Comparison of ENCODE assay signal across 8 cellular contexts in the genomic region with DNA sequence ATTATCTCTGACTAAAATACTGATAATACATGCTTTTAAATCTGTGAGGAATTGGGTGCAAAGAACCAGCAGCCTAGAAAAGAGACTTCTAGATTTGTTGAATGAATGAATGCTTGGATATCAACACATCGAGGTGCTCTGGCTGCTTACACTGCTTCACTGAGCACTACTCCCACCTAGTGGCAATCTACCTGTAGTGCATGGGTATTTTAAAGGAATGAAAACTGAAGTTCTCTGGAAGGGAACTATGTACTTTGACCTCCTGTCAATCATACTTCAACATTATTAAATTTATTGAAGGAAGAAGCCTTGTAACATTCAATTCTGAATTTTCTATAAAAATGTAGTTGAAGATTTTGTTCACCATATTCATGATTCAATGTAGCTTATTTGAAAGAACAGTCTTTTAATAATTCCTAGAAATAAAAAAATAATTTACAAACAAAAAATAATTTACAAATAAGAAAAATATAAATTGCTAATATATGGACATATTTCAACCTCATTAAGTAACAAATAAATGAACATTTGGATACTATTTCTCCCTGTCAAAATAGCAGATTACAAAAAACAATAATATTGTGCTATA.
DNase-seq lines count a peak whose midpoint lies in the region; ATAC-seq, FAIRE-seq and TF ChIP-seq lines count a peak whose summit lies in the region.

No MANE protein-coding gene starts in this region.

- no peaks in the 10 kb centered on the region for H3K9me3 Mint-ChIP-seq in activated CD8-positive, alpha-beta memory T cell treated with anti-CD3 and anti-CD28 coated beads, Interleukin-2, amount 10 ng/mL, durations not matched to agents 7 days and 5 days (ENCODE audit: low read depth)
- H3K9me3 Mint-ChIP-seq in GM23338 (no peaks in the 10 kb centered on the region), astrocyte (ENCODE audit: unreplicated experiment) (no peaks in the 10 kb centered on the region)

- no peaks in the 10 kb centered on the region for H4K20me1 ChIP-seq in GM23338 (replicated peaks; ENCODE audit: insufficient read depth)
- H4K20me1 ChIP-seq in astrocyte (ENCODE audit: insufficient read depth, low read length), result no peaks in the 10 kb centered on the region
- no peaks in the 10 kb centered on the region for H4K20me1 ChIP-seq in hepatocyte (ENCODE audit: insufficient read depth, poor library complexity, severe bottlenecking)

- H3K79me2 ChIP-seq in GM23338 (replicated peaks; ENCODE audit: insufficient read depth), result no peaks in the 10 kb centered on the region
- no peaks in the 10 kb centered on the region for H3K79me2 ChIP-seq in astrocyte (ENCODE audit: insufficient read depth, low read length)
- H3K79me2 ChIP-seq in hepatocyte, result no peaks in the 10 kb centered on the region

- H3K27me3 ChIP-seq in GM23338 (ENCODE audit: insufficient read depth) (no peaks in the 10 kb centered on the region), astrocyte (ENCODE audit: insufficient read depth, low read length) (no peaks in the 10 kb centered on the region), hepatocyte (no peaks in the 10 kb centered on the region), spleen (replicated peaks in 1 of 7) (no peaks in the 10 kb centered on the region)

- no peak overlapping the region for H3K4me3 Mint-ChIP-seq in activated CD8-positive, alpha-beta memory T cell treated with anti-CD3 and anti-CD28 coated beads, Interleukin-2, amount 10 ng/mL, durations not matched to agents 7 days and 5 days
- no peak overlapping the region for H3K4me3 Mint-ChIP-seq in GM23338
- H3K4me3 Mint-ChIP-seq in astrocyte (ENCODE audit: unreplicated experiment), result no peak overlapping the region

- CTCF ChIA-PET in activated CD8-positive, alpha-beta memory T cell treated with anti-CD3 and anti-CD28 coated beads, Interleukin-2, amount 10 ng/mL, durations not matched to agents 7 days and 5 days (lab: Charles Lee), result interaction anchor here (1.3 to 3.3 kb wide), 3 partner anchors 179 to 208 kb away, joined by 5 to 15 read pairs (median 9); no protein-coding TSS in a partner anchor

- peak; percentile 52 for DNase-seq in activated CD8-positive, alpha-beta memory T cell treated with anti-CD3 and anti-CD28 coated beads, Interleukin-2, amount 10 ng/mL, durations not matched to agents 7 days and 5 days
- DNase-seq in activated CD8-positive, alpha-beta memory T cell treated with anti-CD3 and anti-CD28 coated beads for 24 hours, result no peak
- DNase-seq in GM23338 (ENCODE audit: low spot score) (peak; percentile 75), KG1 (lab: John Stamatoyannopoulos, UW) (peak; percentile 9), SHP77 (lab: John Stamatoyannopoulos, UW) (peak; percentile 38 to 43), astrocyte (ENCODE audit: low read depth) (peak; percentile 7), hepatocyte (ENCODE audit: low spot score) (peak; percentile 76), spleen (no peak)

- intact Hi-C loops in spleen (cut with DNase I; ENCODE audit: low total_unique reads), result loop anchor here (10.0 kb wide), 1 partner anchor 209 kb away; no protein-coding TSS in a partner anchor

- H3K27me3 Mint-ChIP-seq in activated CD8-positive, alpha-beta memory T cell treated with anti-CD3 and anti-CD28 coated beads, Interleukin-2, amount 10 ng/mL, durations not matched to agents 7 days and 5 days, result peaks cover 17% of the 10 kb centered on the region
- H3K27me3 Mint-ChIP-seq in GM23338 (ENCODE audit: insufficient read depth, low read depth, poor library complexity), result peaks cover 3% of the 10 kb centered on the region
- no peaks in the 10 kb centered on the region for H3K27me3 Mint-ChIP-seq in astrocyte (ENCODE audit: low read depth, unreplicated experiment)

- H3K4me2 ChIP-seq in GM23338, result no peak overlapping the region
- H3K4me2 ChIP-seq in astrocyte (ENCODE audit: low read length), result no peak overlapping the region
- H3K4me2 ChIP-seq in hepatocyte, result no peak overlapping the region

- no peak for FAIRE-seq in astrocyte (lab: Jason Lieb, UNC)

- H3K4me1 ChIP-seq in GM23338 (ENCODE audit: insufficient read depth) (no peaks in the 10 kb centered on the region), astrocyte (ENCODE audit: insufficient read depth, low read length) (no peaks in the 10 kb centered on the region), hepatocyte (ENCODE audit: insufficient read depth) (no peaks in the 10 kb centered on the region), spleen (no peaks in the 10 kb centered on the region)

- peak; percentile 67 for ATAC-seq in activated CD8-positive, alpha-beta memory T cell treated with anti-CD3 and anti-CD28 coated beads, Interleukin-2, amount 10 ng/mL, durations not matched to agents 7 days and 5 days
- peak; percentile 72 for ATAC-seq in GM23338

- H2AFZ ChIP-seq in GM23338 (no peak overlapping the region), astrocyte (ENCODE audit: low read depth, low read length) (no peak overlapping the region), hepatocyte (no peak overlapping the region)

- H3K9me3 ChIP-seq in astrocyte (ENCODE audit: insufficient read depth, low read depth, low read length), result no peaks in the 10 kb centered on the region
- no peaks in the 10 kb centered on the region for H3K9me3 ChIP-seq in hepatocyte (ENCODE audit: low read depth)
- no peaks in the 10 kb centered on the region for H3K9me3 ChIP-seq in spleen

- H3K36me3 ChIP-seq in GM23338 (ENCODE audit: insufficient read depth) (no peaks in the 10 kb centered on the region), astrocyte (ENCODE audit: insufficient read depth, low read length) (no peaks in the 10 kb centered on the region), hepatocyte (replicated peaks; ENCODE audit: insufficient read depth, low read depth) (no peaks in the 10 kb centered on the region), spleen (no peaks in the 10 kb centered on the region)

- no peak overlapping the region for H3K27ac Mint-ChIP-seq in activated CD8-positive, alpha-beta memory T cell treated with anti-CD3 and anti-CD28 coated beads, Interleukin-2, amount 10 ng/mL, durations not matched to agents 7 days and 5 days
- H3K27ac Mint-ChIP-seq in GM23338 (no peak overlapping the region), astrocyte (ENCODE audit: unreplicated experiment) (no peak overlapping the region)

- 5% methylated on average over 1 of the region's 1 CpG for WGBS in hepatocyte (ENCODE audit: low lambda C conversion rate, missing lambda C conversion rate)
- WGBS in spleen, 5 donors, result 0 to 3% (median 0%) methylated on average over 1 of the region's 1 CpG

- no peaks in the 10 kb centered on the region for H3K36me3 Mint-ChIP-seq in activated CD8-positive, alpha-beta memory T cell treated with anti-CD3 and anti-CD28 coated beads, Interleukin-2, amount 10 ng/mL, durations not matched to agents 7 days and 5 days
- H3K36me3 Mint-ChIP-seq in GM23338 (ENCODE audit: low read depth) (no peaks in the 10 kb centered on the region), astrocyte (ENCODE audit: low read depth, unreplicated experiment) (no peaks in the 10 kb centered on the region)

- H3K4me1 Mint-ChIP-seq in activated CD8-positive, alpha-beta memory T cell treated with anti-CD3 and anti-CD28 coated beads, Interleukin-2, amount 10 ng/mL, durations not matched to agents 7 days and 5 days, result no peaks in the 10 kb centered on the region
- peaks cover 8% of the 10 kb centered on the region for H3K4me1 Mint-ChIP-seq in GM23338
- peaks cover 6% of the 10 kb centered on the region for H3K4me1 Mint-ChIP-seq in astrocyte (ENCODE audit: low read depth, unreplicated experiment)

- H3K4me3 ChIP-seq in GM23338, result no peak overlapping the region
- H3K4me3 ChIP-seq in astrocyte (ENCODE audit: insufficient read depth, low read depth, low read length), result no peak overlapping the region
- H3K4me3 ChIP-seq in hepatocyte, result no peak overlapping the region
- no peak overlapping the region for H3K4me3 ChIP-seq in spleen

- no peak for TF ChIP-seq POLR2A in spleen (IDR thresholded peaks at IDR 0.05)

- H3K27ac ChIP-seq in GM23338 (ENCODE audit: low read depth), result no peak overlapping the region
- no peak overlapping the region for H3K27ac ChIP-seq in astrocyte (ENCODE audit: low read depth, low read length)
- no peak overlapping the region for H3K27ac ChIP-seq in hepatocyte
- H3K27ac ChIP-seq in spleen, result no peak overlapping the region

- peak; percentile 95 to 98 for TF ChIP-seq CTCF in GM23338 (conservative IDR thresholded peaks at IDR 0.05; ENCODE audit: low read depth in 2 of 2)
- TF ChIP-seq CTCF in astrocyte (IDR thresholded peaks at IDR 0.05; ENCODE audit: insufficient read depth, low read depth, low read length), result peak; percentile 92
- peak; percentile 92 for TF ChIP-seq CTCF in hepatocyte (IDR thresholded peaks at IDR 0.05; ENCODE audit: poor library complexity)
- TF ChIP-seq CTCF in spleen (IDR thresholded peaks at IDR 0.05 in 8 of 11, conservative IDR thresholded peaks at IDR 0.05 in 3 of 11), result peak; percentile 59 to 89 (median 79)

- no peaks in the 10 kb centered on the region for H3F3A ChIP-seq in GM23338 (replicated peaks; ENCODE audit: low read depth)

- H3K9me2 ChIP-seq in GM23338 (ENCODE audit: insufficient read depth) (no peaks in the 10 kb centered on the region), hepatocyte (replicated peaks; ENCODE audit: insufficient read depth) (no peaks in the 10 kb centered on the region)

- H3K9ac ChIP-seq in astrocyte (ENCODE audit: low read length), result no peak overlapping the region

TF ChIP-seq in GM23338, 12 proteins besides CTCF, POLR2A, EP300 and RAD21 (continues in another document):
- TF ChIP-seq POLR2AphosphoS5 (IDR thresholded peaks at IDR 0.05; ENCODE audit: low read depth) (no peak), ZNF114 (CRISPR knock-in tag; IDR thresholded peaks at IDR 0.05) (no peak)

Comparison
In these comparisons a context has a peak if more than half of its experiments do, and no peak if none do; other contexts are left out.
1. DNase-seq: peak in activated CD8-positive, alpha-beta memory T cell treated with anti-CD3 and anti-CD28 coated beads, Interleukin-2, amount 10 ng/mL, durations not matched to agents 7 days and 5 days (single experiment), GM23338 (single experiment), KG1 (single experiment), SHP77 (2 of 2), astrocyte (single experiment) and hepatocyte (single experiment); none in activated CD8-positive, alpha-beta memory T cell treated with anti-CD3 and anti-CD28 coated beads for 24 hours (single experiment) and spleen (single experiment).
2. Peak in every context shown above with its lines, with median percentiles within 50 percentile points of each other: CTCF ChIP-seq.